ENCODE assay signal across 9 cellular contexts in the genomic region with DNA sequence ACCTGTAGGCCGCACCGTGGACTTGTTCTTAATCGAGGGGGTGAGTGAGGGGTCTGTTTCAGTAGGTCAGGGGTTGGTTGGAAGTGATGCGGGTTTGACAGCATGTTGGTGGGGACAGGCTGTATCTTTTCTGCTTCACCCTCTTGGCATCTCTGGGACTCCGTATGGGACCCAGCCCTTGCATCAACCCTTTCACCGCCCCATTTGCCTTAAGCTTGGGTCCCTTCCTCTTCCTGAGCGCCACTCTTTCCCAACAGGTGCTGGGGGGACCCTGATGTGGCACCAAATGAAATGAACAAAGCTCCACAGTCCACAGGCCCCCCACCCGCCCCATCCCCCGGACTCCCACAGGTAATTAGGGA. TPM values are rescaled to one million over a fixed set of nuclear protein-coding genes. Genes with fewer than 3 reads are reported as not detected.
DNase-seq lines count a peak whose midpoint lies in the region; ATAC-seq and TF ChIP-seq lines count a peak whose summit lies in the region.
"Had no signal": no experiment of that assay in that cellular context is flagged by ENCODE, and none has a peak within 500 bp of the region (broad histone marks: within the 10 kb centered on the region; RNA-seq: fewer than 3 reads in every experiment).

No MANE protein-coding gene starts in this region.

- H3K27me3 ChIP-seq in SJCRH30 (no peaks in the 10 kb centered on the region), esophagus squamous epithelium (no peaks in the 10 kb centered on the region)

- intact Hi-C loops in esophagus squamous epithelium (cut with DNase I): no loop called here

- H3K36me3 ChIP-seq in SJCRH30 (peaks cover 45% of the 10 kb centered on the region), esophagus squamous epithelium (peaks cover 7 to 30% (median 13%) of the 10 kb centered on the region in 3 donors)

- no peak for TF ChIP-seq CTCF in AG09309 (IDR thresholded peaks at IDR 0.05; ENCODE audit: control insufficient read depth, insufficient read depth, low read depth, low read length, missing control alignments)
- TF ChIP-seq CTCF in esophagus squamous epithelium (IDR thresholded peaks at IDR 0.05): no peak
- no peak for TF ChIP-seq CTCF in retinal pigment epithelial cell (conservative IDR thresholded peaks at IDR 0.05; ENCODE audit: low read depth, low read length)

- H3K9me3 ChIP-seq in SJCRH30 (replicated peaks): no peaks in the 10 kb centered on the region
- no peaks in the 10 kb centered on the region for H3K9me3 ChIP-seq in esophagus squamous epithelium

- no peak for DNase-seq in AG09309 (ENCODE audit: low read depth)
- DNase-seq in SJCRH30: no peak
- DNase-seq in esophagus squamous epithelium (lab: John Stamatoyannopoulos, UW): no peak
- no peak for DNase-seq in retinal pigment epithelial cell (ENCODE audit: low read depth)
- DNase-seq in HuH-7.5 (ENCODE audit: low spot score): no peak
- no peak for DNase-seq in glomerular visceral epithelial cell (ENCODE audit: extremely low spot score)
- DNase-seq in KG1 (lab: John Stamatoyannopoulos, UW): no peak

- H3K4me1 ChIP-seq in SJCRH30 (peaks cover 3% of the 10 kb centered on the region; the same call in 1 of the 2 replicates), esophagus squamous epithelium (peaks cover 24 to 59% (median 43%) of the 10 kb centered on the region in 3 donors)

- H3K27ac ChIP-seq in SJCRH30 (peak overlapping the region; percentile 68), esophagus squamous epithelium (peak overlapping the region; percentile 99 to 100 (median 100))

- 0% methylated on average over 3 to 6 of the region's 9 CpGs for WGBS in esophagus squamous epithelium, 2 donors

- peak overlapping the region; percentile 70 for H3K4me3 ChIP-seq in AG09309 (ENCODE audit: control insufficient read depth, low read depth, low read length)
- peak overlapping the region; percentile 80 for H3K4me3 ChIP-seq in SJCRH30
- peak overlapping the region; percentile 70 to 94 (median 81) for H3K4me3 ChIP-seq in esophagus squamous epithelium
- peak overlapping the region; percentile 87 for H3K4me3 ChIP-seq in retinal pigment epithelial cell (ENCODE audit: low read length)

- peak; percentile 15 for ATAC-seq in GM21447 (IDR thresholded peaks at IDR 0.05; ENCODE audit: unreplicated experiment)

- no peak for TF ChIP-seq POLR2A in esophagus squamous epithelium (IDR thresholded peaks at IDR 0.05)

RNA-seq across cellular contexts. Expression of a gene that starts 1.1 kb away (rescaled TPM):
- total RNA-seq in SJCRH30 (2014; rRNA removed; shearing (Covaris generic)): 304 and 312 TPM in 2 replicates
- 100 to 1,000 TPM; 272 to 462 (median 352) TPM for total RNA-seq in esophagus squamous epithelium

RNA-seq across cellular contexts. Expression of a gene that starts 16.4 kb away (rescaled TPM):
- total RNA-seq in SJCRH30 (2014; rRNA removed; shearing (Covaris generic)): 302 TPM in 2 replicates
- total RNA-seq in esophagus squamous epithelium: 100 to 1,000 TPM; 209 to 362 (median 235) TPM

RNA-seq across cellular contexts. Expression of a gene that starts 21.9 kb away (rescaled TPM):
- 4.8 and 5.9 TPM in 2 replicates for total RNA-seq in SJCRH30 (2014; rRNA removed; shearing (Covaris generic))
- total RNA-seq in esophagus squamous epithelium: 10 to 100 TPM in 2 of 4 donors, 1 to 10 TPM in 2; 7.4 to 20.2 (median 10.4) TPM

RNA-seq across cellular contexts. Expression of a gene that starts 39.7 kb away (rescaled TPM):
- 0.08 TPM in 1 of 2 replicates, not detected in the other for total RNA-seq in SJCRH30 (2014; rRNA removed; shearing (Covaris generic))
- not detected for total RNA-seq in esophagus squamous epithelium
- total RNA-seq: myocyte had no signal

RNA-seq across cellular contexts. Expression of a gene that starts 45.9 kb away (rescaled TPM):
- 4.1 and 5.5 TPM in 2 replicates for total RNA-seq in SJCRH30 (2014; rRNA removed; shearing (Covaris generic))
- 1 to 10 TPM; 2.1 to 4.2 (median 3.0) TPM for total RNA-seq in esophagus squamous epithelium
